ENCODE assay signal across 8 cellular contexts in the genomic region with DNA sequence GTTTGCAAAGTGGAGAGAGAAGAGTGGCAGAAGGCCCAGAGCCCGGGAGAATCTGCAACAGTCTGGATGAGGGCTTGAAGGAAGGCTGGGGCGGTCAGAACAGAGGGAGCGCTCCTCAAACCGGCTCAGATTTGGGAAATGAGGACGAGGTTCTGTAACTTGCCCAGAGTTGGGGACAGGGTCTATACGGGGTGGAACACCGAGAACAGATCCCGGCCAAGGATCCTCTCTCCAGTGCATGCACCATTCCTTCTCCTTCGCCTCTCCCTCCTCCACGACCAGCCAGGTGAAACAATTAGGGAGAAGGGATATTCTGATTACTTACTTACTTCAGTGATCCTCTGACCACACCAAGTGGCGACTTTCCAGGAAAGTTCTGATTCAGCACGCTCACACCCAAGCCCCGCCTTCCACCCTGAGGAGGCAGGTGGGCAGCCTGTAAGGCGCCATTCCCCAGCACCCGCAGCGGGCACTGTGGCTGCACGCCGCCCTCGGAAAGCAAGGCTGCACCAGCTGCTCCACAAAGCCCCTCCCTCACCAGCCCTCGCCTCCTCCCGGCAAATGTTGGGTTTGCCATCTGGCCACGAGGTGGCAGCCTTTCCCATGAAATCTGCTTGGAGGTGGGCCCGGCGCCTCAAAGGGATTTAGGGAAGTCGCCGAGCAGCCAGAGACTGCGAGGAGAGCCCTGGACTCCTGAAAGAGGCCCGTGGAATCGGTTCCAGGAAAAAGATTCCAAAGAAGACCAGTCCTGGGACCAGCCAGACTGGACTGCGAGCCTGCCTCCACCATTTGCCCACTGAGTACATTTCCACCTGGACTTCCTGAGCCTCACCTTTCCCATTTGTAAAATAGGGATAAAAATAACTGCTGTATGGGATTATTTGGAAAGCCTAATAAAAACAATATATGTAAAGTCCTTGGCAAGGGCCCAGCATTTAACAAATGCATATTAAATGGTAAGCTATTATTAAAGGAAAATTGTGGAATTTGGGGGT. TPM values are rescaled to one million over a fixed set of nuclear protein-coding genes. Genes with fewer than 3 reads are reported as not detected.
DNase-seq lines count a peak whose midpoint lies in the region; ATAC-seq lines count a peak whose summit lies in the region.

No MANE protein-coding gene starts in this region.

- POLR2A ChIA-PET in CD8-positive, alpha-beta memory T cell (lab: Charles Lee), result no interaction called here
- POLR2A ChIA-PET in activated CD8-positive, alpha-beta T cell treated with anti-CD3 and anti-CD28 coated beads, Interleukin-2, amount 10 ng/mL, durations not matched to agents 7 days and 5 days (lab: Charles Lee), result no interaction called here

- no peak overlapping the region for H4K5ac ChIP-seq in mesendoderm (ENCODE audit: low read length)

- H2BK15ac ChIP-seq in mesendoderm (replicated peaks; ENCODE audit: low read depth), result no peak overlapping the region

- no peak overlapping the region for H2BK120ac ChIP-seq in mesendoderm (ENCODE audit: low read depth, low read length)

- no peaks in the 10 kb centered on the region for H3K36me3 Mint-ChIP-seq in CD8-positive, alpha-beta memory T cell
- no peaks in the 10 kb centered on the region for H3K36me3 Mint-ChIP-seq in activated CD8-positive, alpha-beta T cell treated with anti-CD3 and anti-CD28 coated beads, Interleukin-2, amount 10 ng/mL, durations not matched to agents 7 days and 5 days (ENCODE audit: low read depth)

- peaks cover 2 to 29% of the 10 kb centered on the region in 2 donors for H3K27me3 Mint-ChIP-seq in CD8-positive, alpha-beta memory T cell
- H3K27me3 Mint-ChIP-seq in activated CD8-positive, alpha-beta T cell treated with anti-CD3 and anti-CD28 coated beads, Interleukin-2, amount 10 ng/mL, durations not matched to agents 7 days and 5 days (ENCODE audit: low read depth), result peaks cover 12% of the 10 kb centered on the region

- no peak overlapping the region for H3K23ac ChIP-seq in mesendoderm (ENCODE audit: low read length)

- peaks cover 7% of the 10 kb centered on the region for H3K4me1 ChIP-seq in CD8-positive, alpha-beta memory T cell (ENCODE audit: insufficient read depth, low read length)
- H3K4me1 ChIP-seq in endocrine pancreas (ENCODE audit: control insufficient read depth, insufficient read depth, low read length), result no peaks in the 10 kb centered on the region
- peaks cover 9% of the 10 kb centered on the region for H3K4me1 ChIP-seq in mesendoderm (ENCODE audit: control insufficient read depth, low read depth, low read length)

- H3K9ac ChIP-seq in endocrine pancreas (ENCODE audit: control insufficient read depth, insufficient read depth, low read length) (peak overlapping the region; percentile 44), mesendoderm (ENCODE audit: low read length) (peak overlapping the region; percentile 53)

- no peak overlapping the region for H3K27ac ChIP-seq in CD8-positive, alpha-beta memory T cell (ENCODE audit: low read depth, low read length)
- H3K27ac ChIP-seq in mesendoderm (ENCODE audit: low read depth, low read length), result no peak overlapping the region

- peaks cover 0 to 3% (median 0%) of the 10 kb centered on the region in 5 donors for H3K9me3 Mint-ChIP-seq in CD8-positive, alpha-beta memory T cell
- no peaks in the 10 kb centered on the region for H3K9me3 Mint-ChIP-seq in activated CD8-positive, alpha-beta T cell treated with anti-CD3 and anti-CD28 coated beads, Interleukin-2, amount 10 ng/mL, durations not matched to agents 7 days and 5 days (ENCODE audit: insufficient read depth)

- no peaks in the 10 kb centered on the region for H3K36me3 ChIP-seq in CD8-positive, alpha-beta memory T cell (ENCODE audit: insufficient read depth, low read length)
- no peaks in the 10 kb centered on the region for H3K36me3 ChIP-seq in endocrine pancreas (ENCODE audit: control insufficient read depth, insufficient read depth, low read length)
- no peaks in the 10 kb centered on the region for H3K36me3 ChIP-seq in mesendoderm (ENCODE audit: control insufficient read depth, insufficient read depth, low read length)

- no peak overlapping the region for H3K18ac ChIP-seq in mesendoderm (ENCODE audit: low read length)

- H3K4ac ChIP-seq in mesendoderm (ENCODE audit: low read depth, low read length), result no peak overlapping the region

- H3K27ac Mint-ChIP-seq in CD8-positive, alpha-beta memory T cell, result peak overlapping the region in 3 of 8 donors; percentile 34 to 75 (median 66)
- no peak overlapping the region for H3K27ac Mint-ChIP-seq in activated CD8-positive, alpha-beta T cell treated with anti-CD3 and anti-CD28 coated beads, Interleukin-2, amount 10 ng/mL, durations not matched to agents 7 days and 5 days

- H3K4me1 Mint-ChIP-seq in CD8-positive, alpha-beta memory T cell, result peaks cover 8 to 16% (median 16%) of the 10 kb centered on the region in 3 donors
- H3K4me1 Mint-ChIP-seq in activated CD8-positive, alpha-beta T cell treated with anti-CD3 and anti-CD28 coated beads, Interleukin-2, amount 10 ng/mL, durations not matched to agents 7 days and 5 days (ENCODE audit: low read depth), result peaks cover 4% of the 10 kb centered on the region

- no peaks in the 10 kb centered on the region for H3K79me2 ChIP-seq in mesendoderm (ENCODE audit: control insufficient read depth, insufficient read depth, low read length)

- peak overlapping the region in 5 of 7 donors; percentile 38 to 60 (median 41) for H3K4me3 Mint-ChIP-seq in CD8-positive, alpha-beta memory T cell
- peak overlapping the region; percentile 19 for H3K4me3 Mint-ChIP-seq in activated CD8-positive, alpha-beta T cell treated with anti-CD3 and anti-CD28 coated beads, Interleukin-2, amount 10 ng/mL, durations not matched to agents 7 days and 5 days

- H2AK5ac ChIP-seq in mesendoderm (ENCODE audit: low read length), result no peak overlapping the region

- H3K56ac ChIP-seq in mesendoderm (ENCODE audit: low read length), result peak overlapping the region; percentile 75

- H3K4me3 ChIP-seq in CD8-positive, alpha-beta memory T cell (ENCODE audit: low read length), result no peak overlapping the region
- H3K4me3 ChIP-seq in endocrine pancreas (ENCODE audit: control insufficient read depth, insufficient read depth, low read length) (peak overlapping the region; percentile 33), mesendoderm (ENCODE audit: low read length) (no peak overlapping the region)

- peak; percentile 85 for ATAC-seq in GM19467 (IDR thresholded peaks at IDR 0.05; ENCODE audit: unreplicated experiment)
- ATAC-seq in activated CD8-positive, alpha-beta T cell treated with anti-CD3 and anti-CD28 coated beads, Interleukin-2, amount 10 ng/mL, durations not matched to agents 7 days and 5 days, result peak; percentile 85

- no peaks in the 10 kb centered on the region for H3K9me3 ChIP-seq in CD8-positive, alpha-beta memory T cell (ENCODE audit: low read length)
- no peaks in the 10 kb centered on the region for H3K9me3 ChIP-seq in endocrine pancreas (ENCODE audit: control insufficient read depth, low read length)

- H3K27me3 ChIP-seq in CD8-positive, alpha-beta memory T cell (ENCODE audit: insufficient read depth, low read length, poor library complexity, severe bottlenecking), result no peaks in the 10 kb centered on the region
- H3K27me3 ChIP-seq in endocrine pancreas (ENCODE audit: control insufficient read depth, insufficient read depth, low read length), result no peaks in the 10 kb centered on the region
- no peaks in the 10 kb centered on the region for H3K27me3 ChIP-seq in mesendoderm (ENCODE audit: insufficient read depth, low read length, poor library complexity)

- H4K8ac ChIP-seq in mesendoderm (ENCODE audit: low read depth, low read length), result no peak overlapping the region

- H3K4me2 ChIP-seq in mesendoderm (ENCODE audit: low read length), result peak overlapping the region; percentile 65

- CTCF ChIA-PET in CD8-positive, alpha-beta memory T cell (lab: Charles Lee), result interaction anchor here (0.6 to 1.4 kb wide), 5 partner anchors 9 to 411 kb away, joined by 3 to 4 read pairs (median 3); no protein-coding TSS in a partner anchor
- CTCF ChIA-PET in activated CD8-positive, alpha-beta T cell treated with anti-CD3 and anti-CD28 coated beads, Interleukin-2, amount 10 ng/mL, durations not matched to agents 7 days and 5 days (lab: Charles Lee), result interaction anchor here (0.6 to 1.4 kb wide), 7 partner anchors 13 to 718 kb away, joined by 3 to 5 read pairs (median 4); no protein-coding TSS in a partner anchor

- WGBS in mesendoderm (ENCODE audit: extremely low coverage, insufficient coverage, low lambda C conversion rate), result no CpG with 5 or more reads among the region's 30 CpGs

- no peak overlapping the region for H2BK5ac ChIP-seq in mesendoderm (ENCODE audit: low read length)

- H3K79me1 ChIP-seq in mesendoderm (ENCODE audit: low read length), result no peaks in the 10 kb centered on the region

- peak; percentile 30 to 64 (median 33) for DNase-seq in CD8-positive, alpha-beta memory T cell
- peak; percentile 91 for DNase-seq in HK-2 (ENCODE audit: unreplicated experiment)
- peak; percentile 91 for DNase-seq in NCI-H774 (lab: John Stamatoyannopoulos, UW)
- peak; percentile 66 for DNase-seq in activated CD8-positive, alpha-beta T cell treated with anti-CD3 and anti-CD28 coated beads, Interleukin-2, amount 10 ng/mL, durations not matched to agents 7 days and 5 days
- peak; percentile 96 for DNase-seq in mesendoderm
- DNase-seq in stimulated activated CD8-positive, alpha-beta memory T cell treated with anti-CD3 and anti-CD28 coated beads, Interleukin-12 subunit alpha, Interleukin-12 subunit beta, amount 100 ng/mL, for 24 hours (ENCODE audit: extremely low read depth), result peak; percentile 23

RNA-seq across cellular contexts. Expression of gene WWC1, which starts 22.2 kb away (rescaled TPM):
- total RNA-seq in CD8-positive, alpha-beta memory T cell, result 1 to 10 TPM in 1 of 2 experiments, under 1 TPM in 1; 0.77 to 1.8 TPM
- polyA plus RNA-seq in CD8-positive, alpha-beta memory T cell, result 0.52 TPM
- total RNA-seq in activated CD8-positive, alpha-beta T cell treated with anti-CD3 and anti-CD28 coated beads, Interleukin-2, amount 10 ng/mL, durations not matched to agents 7 days and 5 days, result not detected
- polyA plus RNA-seq in mesendoderm (2013, experiment 1 of 2), result 23.3 TPM
- 24.1 TPM for polyA plus RNA-seq in mesendoderm (2013, experiment 2 of 2)

Comparison
In these comparisons a context has a peak if more than half of its experiments do, and no peak if none do; other contexts are left out.
1. DNase-seq: peak in every context shown above with its lines; median percentile 96 in mesendoderm; 91 in HK-2; 91 in NCI-H774; 66 in activated CD8-positive, alpha-beta T cell treated with anti-CD3 and anti-CD28 coated beads, Interleukin-2, amount 10 ng/mL, durations not matched to agents 7 days and 5 days; 33 in CD8-positive, alpha-beta memory T cell; 23 in stimulated activated CD8-positive, alpha-beta memory T cell treated with anti-CD3 and anti-CD28 coated beads, Interleukin-12 subunit alpha, Interleukin-12 subunit beta, amount 100 ng/mL, for 24 hours.